ENCODE assay signal across 8 cellular contexts in the genomic region with DNA sequence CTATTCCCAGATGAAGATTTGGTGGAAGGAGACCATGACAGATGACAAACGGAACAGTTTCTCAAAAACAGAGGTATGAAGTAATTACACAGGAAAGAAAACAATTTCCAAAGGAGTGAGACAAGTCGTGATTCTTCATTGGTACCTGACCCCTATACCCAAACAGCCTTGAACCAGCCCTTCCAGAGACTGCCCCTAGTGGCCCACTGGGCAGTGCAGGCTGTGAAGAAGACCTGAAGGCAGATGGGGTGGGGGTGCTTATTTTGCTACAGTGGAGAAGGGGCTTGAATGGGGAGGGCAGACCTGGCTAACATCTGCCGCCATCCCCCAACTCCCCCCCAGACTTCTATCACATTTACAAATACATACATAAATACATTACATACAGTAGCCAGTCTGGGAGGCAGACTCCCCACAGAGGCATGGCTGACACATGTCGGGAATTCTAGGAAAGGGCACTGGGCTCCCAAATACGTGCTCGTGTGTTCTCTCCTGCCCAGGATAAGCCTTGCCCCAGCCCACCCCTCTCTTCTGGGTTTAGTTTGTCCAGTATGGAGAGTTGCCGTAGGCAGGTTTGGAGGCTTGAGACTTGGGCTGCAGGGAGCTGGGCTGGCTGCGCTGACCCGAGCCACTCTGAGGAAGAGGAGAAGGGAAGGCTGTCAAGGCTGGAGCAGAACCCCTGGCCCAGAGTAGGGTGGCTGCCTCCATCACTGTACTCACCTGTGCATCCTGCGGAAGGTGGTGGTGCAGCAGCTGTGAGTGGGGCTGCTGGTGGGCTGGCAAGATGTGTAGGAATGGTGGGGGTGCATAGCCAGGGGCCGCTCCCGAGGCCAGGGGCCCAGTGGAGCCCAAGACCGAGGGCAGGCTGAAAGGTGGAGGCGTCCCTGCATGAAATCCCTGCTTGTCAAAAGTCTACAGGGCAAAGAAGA.
A peak's percentile ranks its signal among the peaks of the same experiment; 100 is the strongest.
DNase-seq lines count a peak whose midpoint lies in the region; ATAC-seq, FAIRE-seq and TF ChIP-seq lines count a peak whose summit lies in the region.

No MANE protein-coding gene starts in this region.

- H3K9me3 ChIP-seq in HCT116 (ENCODE audit: control insufficient read depth in 1 of 2, insufficient read depth in 1 of 2, low read depth in 1 of 2, low read length in 2 of 2), result no peaks in the 10 kb centered on the region
- H3K9me3 ChIP-seq in thoracic aorta, result no peaks in the 10 kb centered on the region

- peaks cover 3% of the 10 kb centered on the region; the same call in 1 of the 2 replicates for H4K20me1 ChIP-seq in HCT116 (ENCODE audit: insufficient read depth)

- CTCF ChIA-PET in HCT116 (lab: Charles Lee), result no interaction called here

- no peak overlapping the region for H3K9ac ChIP-seq in HCT116 (ENCODE audit: low read length)

- H3K27me3 ChIP-seq in HCT116 (ENCODE audit: insufficient read depth, low read length), result no peaks in the 10 kb centered on the region
- no peaks in the 10 kb centered on the region for H3K27me3 ChIP-seq in thoracic aorta (replicated peaks; ENCODE audit: insufficient read depth)

- H3K4me2 ChIP-seq in HCT116 (ENCODE audit: low read length), result no peak overlapping the region

- intact Hi-C loops in HCT116 (cut with micrococcal nuclease), result no loop called here

- H2AFZ ChIP-seq in HCT116 (ENCODE audit: low read depth, low read length, poor library complexity, severe bottlenecking), result no peak overlapping the region

- RAD21 ChIA-PET in HCT116 (lab: Charles Lee; ENCODE audit: low non-redundant PET in 1 of 2, low total read pairs in 2 of 2, uncharacterized antibody in 2 of 2, unreplicated experiment in 2 of 2), result no interaction called here

- H3K79me2 ChIP-seq in HCT116 (ENCODE audit: insufficient read depth, low read length), result peaks cover 15% of the 10 kb centered on the region; the same call in 1 of the 2 replicates

- ATAC-seq in HCT116 (peak; percentile 69), thoracic aorta (ENCODE audit: insufficient number of reproducible peaks, low FRiP score, low read depth) (no peak), GM21619 (IDR thresholded peaks at IDR 0.05; ENCODE audit: unreplicated experiment) (no peak), HG03045 (IDR thresholded peaks at IDR 0.05; ENCODE audit: unreplicated experiment) (no peak)

- H3K9me2 ChIP-seq in HCT116 (ENCODE audit: insufficient read depth), result no peaks in the 10 kb centered on the region

- H3K36me3 ChIP-seq in HCT116 (ENCODE audit: control insufficient read depth in 1 of 2, insufficient read depth in 2 of 2, low read length in 2 of 2) (peaks cover 33 to 79% of the 10 kb centered on the region in 2 experiments), thoracic aorta (peaks cover 63% of the 10 kb centered on the region)

- no peak for TF ChIP-seq POLR2A in HCT116 (IDR thresholded peaks at IDR 0.05; ENCODE audit: borderline replicate concordance, extremely low read depth, insufficient read depth, insufficient read length)

- no peak overlapping the region for H3K4me3 ChIP-seq in HCT116 (replicated peaks in 1 of 2; ENCODE audit: low read depth in 1 of 2, low read length in 2 of 2)
- no peak overlapping the region for H3K4me3 ChIP-seq in WI38 (ENCODE audit: low read depth, low read length)
- no peak overlapping the region for H3K4me3 ChIP-seq in thoracic aorta

- no TSS peak for BruUV-seq in HCT116 (replicated peaks; lab: Mats Ljungman, UMichigan)

- peak; percentile 46 for TF ChIP-seq CTCF in D721Med (IDR thresholded peaks at IDR 0.05; ENCODE audit: insufficient read depth, missing control alignments)
- peak; percentile 36 to 96 (median 92); a peak in 5 of 6 replicates for TF ChIP-seq CTCF in HCT116 (IDR thresholded peaks at IDR 0.05 in 2 of 3, conservative IDR thresholded peaks at IDR 0.05 in 1 of 3; ENCODE audit: borderline replicate concordance in 1 of 3, insufficient read depth in 1 of 3, low read depth in 2 of 3, low read length in 2 of 3)
- peak; percentile 82 for TF ChIP-seq CTCF in WI38 (IDR thresholded peaks at IDR 0.05; ENCODE audit: low read depth, low read length)
- TF ChIP-seq CTCF in thoracic aorta (IDR thresholded peaks at IDR 0.05), result peak; percentile 49

- POLR2A ChIA-PET in HCT116 (lab: Charles Lee), result no interaction called here

- H3K4me1 ChIP-seq in HCT116 (ENCODE audit: control insufficient read depth in 1 of 2, insufficient read depth in 2 of 2, low read length in 2 of 2) (no peaks in the 10 kb centered on the region), thoracic aorta (ENCODE audit: control insufficient read depth in 1 of 2, low read depth in 2 of 2) (peaks cover 0 to 25% of the 10 kb centered on the region in 2 donors)

- FAIRE-seq in D721Med (lab: Jason Lieb, UNC), result no peak

- no peak for DNase-seq in D721Med (ENCODE audit: insufficient read length, low spot score)
- peak; percentile 7 for DNase-seq in HCT116 (ENCODE audit: low read depth, low spot score)
- DNase-seq in germinal center (ENCODE audit: low spot score), result peak; percentile 55
- DNase-seq in thoracic aorta (ENCODE audit: low spot score), result no peak
- DNase-seq in GDM1 (lab: John Stamatoyannopoulos, UW), result no peak

- TF ChIP-seq RAD21 in HCT116 (IDR thresholded peaks at IDR 0.05; ENCODE audit: low read depth), result peak; percentile 46

- H3K27ac ChIP-seq in HCT116 (ENCODE audit: low read depth, low read length) (no peak overlapping the region), thoracic aorta (no peak overlapping the region)

TF ChIP-seq in HCT116, 20 proteins besides CTCF, POLR2A, EP300 and RAD21:
- TF ChIP-seq CBX3 (IDR thresholded peaks at IDR 0.05; ENCODE audit: low read depth) (no peak), SP1 (IDR thresholded peaks at IDR 0.05; ENCODE audit: low read depth) (no peak), CEBPB (IDR thresholded peaks at IDR 0.05; ENCODE audit: low read depth) (no peak), EGR1 (IDR thresholded peaks at IDR 0.05; ENCODE audit: low read depth) (no peak), ELF1 (IDR thresholded peaks at IDR 0.05; ENCODE audit: borderline replicate concordance, low read depth) (no peak), EZH2phosphoT487 (IDR thresholded peaks at IDR 0.05; ENCODE audit: borderline replicate concordance) (no peak), ZFX (IDR thresholded peaks at IDR 0.05) (no peak), EZH2 (IDR thresholded peaks at IDR 0.05) (no peak)

Comparison
In these comparisons a context has a peak if more than half of its experiments do, and no peak if none do; other contexts are left out.
1. DNase-seq: peak in HCT116 (single experiment) and germinal center (single experiment); none in D721Med (single experiment), thoracic aorta (single experiment) and GDM1 (single experiment).
2. Peak in every context shown above with its lines, with median percentiles within 50 percentile points of each other: CTCF ChIP-seq.